1 cellular context compared by ENCODE assay signal in genomic region chr18:56235061-56235772, GRCh38.
TF ChIP-seq lines count a peak whose summit lies in the region.

No MANE protein-coding gene starts in this region.

TF ChIP-seq in GM23338, 12 proteins besides CTCF, POLR2A, EP300 and RAD21 (continued from another document):
- no peak for TF ChIP-seq ZNF462 (CRISPR knock-in tag; IDR thresholded peaks at IDR 0.05)
- no peak for TF ChIP-seq CREB1 (CRISPR knock-in tag; IDR thresholded peaks at IDR 0.05; ENCODE audit: low read depth)
- no peak for TF ChIP-seq REST (IDR thresholded peaks at IDR 0.05; ENCODE audit: unreplicated experiment)
- TF ChIP-seq JUNB (IDR thresholded peaks at IDR 0.05; ENCODE audit: unreplicated experiment), result no peak
- TF ChIP-seq NANOG (IDR thresholded peaks at IDR 0.05; ENCODE audit: borderline replicate concordance), result no peak
- TF ChIP-seq EZH2phosphoT487 (IDR thresholded peaks at IDR 0.05; ENCODE audit: unreplicated experiment), result no peak
- TF ChIP-seq ZNF114 (CRISPR knock-in tag; IDR thresholded peaks at IDR 0.05), result no peak
- no peak for TF ChIP-seq STAT1 (IDR thresholded peaks at IDR 0.05; ENCODE audit: unreplicated experiment)
- TF ChIP-seq POLR2AphosphoS5 (IDR thresholded peaks at IDR 0.05; ENCODE audit: low read depth), result no peak
- no peak for TF ChIP-seq ZNF331 (CRISPR knock-in tag; IDR thresholded peaks at IDR 0.05; ENCODE audit: low read depth)
